22 cellular contexts compared by ENCODE assay signal in genomic region chr13:109345433-109345941, GRCh38.
A peak's percentile ranks its signal among the peaks of the same experiment; 100 is the strongest.
DNase-seq lines count a peak whose midpoint lies in the region; ATAC-seq and TF ChIP-seq lines count a peak whose summit lies in the region.
"Had no signal": no experiment of that assay in that cellular context is flagged by ENCODE, and none has a peak within 500 bp of the region (broad histone marks: within the 10 kb centered on the region; RNA-seq: fewer than 3 reads in every experiment).

No MANE protein-coding gene starts in this region.

- no peak overlapping the region for H3K27ac ChIP-seq in OCI-LY3 (ENCODE audit: low read length)
- no peak overlapping the region for H3K27ac ChIP-seq in neural cell (ENCODE audit: low read length)
- no peak overlapping the region for H3K27ac ChIP-seq in CD8-positive, alpha-beta T cell (ENCODE audit: low read depth, low read length)
- H3K27ac ChIP-seq: cardiac muscle cell, gastroesophageal sphincter, KMS-11, ovary, spleen had no signal

- TF ChIP-seq EP300 in neural cell (conservative IDR thresholded peaks at IDR 0.05; ENCODE audit: poor library complexity, severe bottlenecking), result peak; percentile 32

- H3K36me3 ChIP-seq in OCI-LY3 (replicated peaks; ENCODE audit: low read depth, low read length), result no peaks in the 10 kb centered on the region
- no peaks in the 10 kb centered on the region for H3K36me3 ChIP-seq in neural cell (ENCODE audit: insufficient read depth, low read length)
- no peaks in the 10 kb centered on the region for H3K36me3 ChIP-seq in CD8-positive, alpha-beta T cell (ENCODE audit: insufficient read depth, low read length)
- H3K36me3 ChIP-seq: cardiac muscle cell, gastroesophageal sphincter, ovary, spleen had no signal

- no peaks in the 10 kb centered on the region for H3K4me1 ChIP-seq in OCI-LY3 (ENCODE audit: low read length)
- H3K4me1 ChIP-seq in CD8-positive, alpha-beta T cell (ENCODE audit: insufficient read depth, low read length), result no peaks in the 10 kb centered on the region
- H3K4me1 ChIP-seq: gastroesophageal sphincter, spleen had no signal

- H3K27me3 Mint-ChIP-seq in type B pancreatic cell, result no peaks in the 10 kb centered on the region
- peaks cover 11% of the 10 kb centered on the region for H3K27me3 Mint-ChIP-seq in CD8-positive, alpha-beta T cell (ENCODE audit: low read depth)
- H3K27me3 Mint-ChIP-seq: activated B cell treated with CpG ODN at 0.5 μM for 24 hours had no signal

- no peaks in the 10 kb centered on the region for H3K9me3 Mint-ChIP-seq in type B pancreatic cell
- no peaks in the 10 kb centered on the region for H3K9me3 Mint-ChIP-seq in CD8-positive, alpha-beta T cell
- H3K9me3 Mint-ChIP-seq: activated B cell treated with CpG ODN at 0.5 μM for 24 hours had no signal

- H3F3A ChIP-seq in neural cell (ENCODE audit: insufficient read depth, low read length, poor library complexity, severe bottlenecking), result no peaks in the 10 kb centered on the region

- no peak overlapping the region for H3K4me3 Mint-ChIP-seq in type B pancreatic cell
- H3K4me3 Mint-ChIP-seq in CD8-positive, alpha-beta T cell, result no peak overlapping the region
- H3K4me3 Mint-ChIP-seq: activated B cell treated with CpG ODN at 0.5 μM for 24 hours had no signal

- DNase-seq in COLO829 (ENCODE audit: low spot score) (peak; percentile 6), epithelial cell of esophagus (ENCODE audit: low read depth) (peak; percentile 50), type B pancreatic cell (ENCODE audit: extremely low spot score, unreplicated experiment) (no peak), AML-193 (lab: John Stamatoyannopoulos, UW) (no peak)
- DNase-seq in CD8-positive, alpha-beta T cell, result no peak
- DNase-seq: activated B cell treated with CpG ODN at 0.5 μM for 24 hours; activated effector memory CD4-positive, alpha-beta T cell treated with anti-CD3 and anti-CD28 coated beads, Interleukin-2, amount 50 U/mL, for 16 hours; C1 segment of cervical spinal cord; DMS53; effector CD8-positive, alpha-beta T cell; mucosa of descending colon; NCI-H1436; NCI-H510A; ovary; spleen; stimulated activated naive CD4-positive, alpha-beta T cell had no signal

- no peaks in the 10 kb centered on the region for H3K4me1 Mint-ChIP-seq in type B pancreatic cell (ENCODE audit: unreplicated experiment)
- no peaks in the 10 kb centered on the region for H3K4me1 Mint-ChIP-seq in CD8-positive, alpha-beta T cell (ENCODE audit: low read depth)
- H3K4me1 Mint-ChIP-seq: activated B cell treated with CpG ODN at 0.5 μM for 24 hours had no signal

- H3K36me3 Mint-ChIP-seq in type B pancreatic cell, result no peaks in the 10 kb centered on the region
- H3K36me3 Mint-ChIP-seq in CD8-positive, alpha-beta T cell, result no peaks in the 10 kb centered on the region

- H4K20me1 ChIP-seq in OCI-LY3 (ENCODE audit: insufficient read depth, low read length) (no peaks in the 10 kb centered on the region), neural cell (ENCODE audit: insufficient read depth) (no peaks in the 10 kb centered on the region)

- intact Hi-C loops in CD8-positive, alpha-beta T cell (cut with DNase I, micrococcal nuclease), result no loop called here

- H3K9me2 ChIP-seq in neural cell (ENCODE audit: insufficient read depth, low read length), result no peaks in the 10 kb centered on the region

- H3K9me3 ChIP-seq in OCI-LY3 (ENCODE audit: insufficient read depth, low read length) (no peaks in the 10 kb centered on the region), neural cell (ENCODE audit: low read length) (no peaks in the 10 kb centered on the region)
- H3K9me3 ChIP-seq in CD8-positive, alpha-beta T cell (ENCODE audit: low read length), result no peaks in the 10 kb centered on the region
- H3K9me3 ChIP-seq: gastroesophageal sphincter, mucosa of descending colon, ovary, spleen had no signal

- CTCF ChIA-PET in CD8-positive, alpha-beta T cell (lab: Charles Lee), result no interaction called here

- ATAC-seq in GM18909 (IDR thresholded peaks at IDR 0.05; ENCODE audit: poor library complexity, unreplicated experiment), result no peak
- no peak for ATAC-seq in CD8-positive, alpha-beta T cell
- ATAC-seq: gastroesophageal sphincter, mucosa of descending colon had no signal

- H3K79me2 ChIP-seq in OCI-LY3 (ENCODE audit: low read length), result no peaks in the 10 kb centered on the region
- no peaks in the 10 kb centered on the region for H3K79me2 ChIP-seq in neural cell (replicated peaks; ENCODE audit: insufficient read depth, low read length)

- H3K4me2 ChIP-seq in OCI-LY3 (ENCODE audit: low read length), result peak overlapping the region; percentile 15
- no peak overlapping the region for H3K4me2 ChIP-seq in neural cell (ENCODE audit: low read length)
- H3K4me2 ChIP-seq: KMS-11 had no signal

- no peak overlapping the region for H3K27ac Mint-ChIP-seq in type B pancreatic cell
- no peak overlapping the region for H3K27ac Mint-ChIP-seq in CD8-positive, alpha-beta T cell
- H3K27ac Mint-ChIP-seq: activated B cell treated with CpG ODN at 0.5 μM for 24 hours had no signal

- TF ChIP-seq CTCF in OCI-LY3 (IDR thresholded peaks at IDR 0.05; ENCODE audit: low read depth, low read length) (no peak), epithelial cell of esophagus (IDR thresholded peaks at IDR 0.05; ENCODE audit: insufficient read depth, low read depth, low read length, missing control alignments) (no peak), neural cell (IDR thresholded peaks at IDR 0.05; ENCODE audit: poor library complexity, severe bottlenecking) (no peak), type B pancreatic cell (conservative IDR thresholded peaks at IDR 0.05) (no peak)
- TF ChIP-seq CTCF in CD8-positive, alpha-beta T cell (IDR thresholded peaks at IDR 0.05), result no peak

- POLR2A ChIA-PET in CD8-positive, alpha-beta T cell (lab: Charles Lee), result interaction anchor here (0.7 kb wide), 1 partner anchor 79 kb away, joined by 5 read pairs; no protein-coding TSS in a partner anchor

- H3K9ac ChIP-seq in OCI-LY3 (ENCODE audit: low read length) (no peak overlapping the region), neural cell (ENCODE audit: low read length) (no peak overlapping the region)
- H3K9ac ChIP-seq: KMS-11 had no signal

- H2AFZ ChIP-seq in OCI-LY3 (ENCODE audit: low read depth, low read length) (no peak overlapping the region), neural cell (ENCODE audit: low read depth, low read length) (no peak overlapping the region)

- no peak for TF ChIP-seq RAD21 in neural cell (conservative IDR thresholded peaks at IDR 0.05)

- H3K4me3 ChIP-seq in OCI-LY3 (ENCODE audit: low read length) (no peak overlapping the region), epithelial cell of esophagus (ENCODE audit: low read length) (no peak overlapping the region), neural cell (ENCODE audit: low read length) (no peak overlapping the region)
- H3K4me3 ChIP-seq in CD8-positive, alpha-beta T cell (ENCODE audit: low read depth, low read length), result no peak overlapping the region
- H3K4me3 ChIP-seq: cardiac muscle cell, gastroesophageal sphincter, mucosa of descending colon, ovary, spleen had no signal

- peaks cover 11% of the 10 kb centered on the region for H3K27me3 ChIP-seq in OCI-LY3 (ENCODE audit: low read depth, low read length)
- no peaks in the 10 kb centered on the region for H3K27me3 ChIP-seq in neural cell (ENCODE audit: insufficient read depth, low read depth, low read length)
- no peaks in the 10 kb centered on the region for H3K27me3 ChIP-seq in CD8-positive, alpha-beta T cell (ENCODE audit: insufficient read depth, low read length)
- H3K27me3 ChIP-seq: cardiac muscle cell, gastroesophageal sphincter, ovary had no signal

TF ChIP-seq in neural cell, 6 proteins besides CTCF, POLR2A, EP300 and RAD21:
- TF ChIP-seq POLR2AphosphoS5 (IDR thresholded peaks at IDR 0.05) (no peak), SMC3 (conservative IDR thresholded peaks at IDR 0.05; ENCODE audit: poor library complexity) (no peak), EZH2 (IDR thresholded peaks at IDR 0.05; ENCODE audit: borderline replicate concordance, insufficient read depth, low read length, poor library complexity, severe bottlenecking) (no peak), TAF1 (IDR thresholded peaks at IDR 0.05; ENCODE audit: low read depth) (no peak), REST (IDR thresholded peaks at IDR 0.05; ENCODE audit: borderline replicate concordance) (no peak), MXI1 (conservative IDR thresholded peaks at IDR 0.05; ENCODE audit: poor library complexity, severe bottlenecking) (no peak)
TF ChIP-seq in neural cell: peak in this region for 0.

Comparison
In these comparisons a context has a peak if more than half of its experiments do, and no peak if none do; other contexts are left out.
1. DNase-seq: peak in COLO829 (single experiment) and epithelial cell of esophagus (single experiment); none in type B pancreatic cell (single experiment), CD8-positive, alpha-beta T cell (0 of 7) and AML-193 (0 of 2).